ENCODE assay signal across 17 cellular contexts in genomic region chr12:24551368-24551767, GRCh38.
A peak's percentile ranks its signal among the peaks of the same experiment; 100 is the strongest.
DNase-seq lines count a peak whose midpoint lies in the region; ATAC-seq and TF ChIP-seq lines count a peak whose summit lies in the region.
"Had no signal": no experiment of that assay in that cellular context is flagged by ENCODE, and none has a peak within 500 bp of the region (broad histone marks: within the 10 kb centered on the region; RNA-seq: fewer than 3 reads in every experiment).

No MANE protein-coding gene starts in this region.

- ATAC-seq in HG02885 (IDR thresholded peaks at IDR 0.05; ENCODE audit: poor library complexity, unreplicated experiment): no peak
- ATAC-seq in activated CD4-positive, CD25-positive, alpha-beta regulatory T cell treated with anti-CD3 and anti-CD28 coated beads, Interleukin-2, amount 50 U/mL, for 24 hours: no peak
- ATAC-seq: GM12878 had no signal

- peak overlapping the region; percentile 21 for H3K4me3 Mint-ChIP-seq in type B pancreatic cell
- H3K4me3 Mint-ChIP-seq: activated naive CD8-positive, alpha-beta T cell treated with anti-CD3 and anti-CD28 coated beads for 36 hours; CD4-positive, CD25-positive, alpha-beta regulatory T cell had no signal

- H3K4me3 ChIP-seq in fibroblast of villous mesenchyme (ENCODE audit: low read depth, low read length): peak overlapping the region; percentile 20
- H3K4me3 ChIP-seq: GM12878 had no signal

- peaks cover 17% of the 10 kb centered on the region for H3K4me1 Mint-ChIP-seq in type B pancreatic cell (ENCODE audit: unreplicated experiment)
- H3K4me1 Mint-ChIP-seq: activated naive CD8-positive, alpha-beta T cell treated with anti-CD3 and anti-CD28 coated beads for 36 hours; CD4-positive, CD25-positive, alpha-beta regulatory T cell had no signal

- H3K27me3 Mint-ChIP-seq in type B pancreatic cell: peaks cover 24% of the 10 kb centered on the region
- H3K27me3 Mint-ChIP-seq: activated naive CD8-positive, alpha-beta T cell treated with anti-CD3 and anti-CD28 coated beads for 36 hours had no signal

- no peak overlapping the region for H3K27ac Mint-ChIP-seq in type B pancreatic cell
- H3K27ac Mint-ChIP-seq: activated naive CD8-positive, alpha-beta T cell treated with anti-CD3 and anti-CD28 coated beads for 36 hours; CD4-positive, CD25-positive, alpha-beta regulatory T cell had no signal

- DNase-seq in NCI-H1436 (lab: John Stamatoyannopoulos, UW): peak; percentile 44
- DNase-seq in NCI-H1436 treated with DMSO at 0.1 percent for 48 hours (lab: John Stamatoyannopoulos, UW): no peak
- peak; percentile 73 for DNase-seq in NCI-H748 treated with DMSO at 0.1 percent for 48 hours (lab: John Stamatoyannopoulos, UW)
- DNase-seq in fibroblast of villous mesenchyme (ENCODE audit: low read depth): no peak
- DNase-seq in type B pancreatic cell (ENCODE audit: extremely low spot score, unreplicated experiment): no peak
- no peak for DNase-seq in central memory CD4-positive, alpha-beta T cell
- DNase-seq: activated CD4-positive, CD25-positive, alpha-beta regulatory T cell; activated CD8-positive, alpha-beta memory T cell treated with anti-CD3 and anti-CD28 coated beads, Interleukin-2, amount 50 U/mL, for 48 hours; activated naive CD8-positive, alpha-beta T cell treated with anti-CD3 and anti-CD28 coated beads for 36 hours; CD4-positive, CD25-positive, alpha-beta regulatory T cell; kidney; NCI-H82; RPMI8226; spleen had no signal

- no peaks in the 10 kb centered on the region for H3K9me3 Mint-ChIP-seq in type B pancreatic cell
- H3K9me3 Mint-ChIP-seq: activated naive CD8-positive, alpha-beta T cell treated with anti-CD3 and anti-CD28 coated beads for 36 hours had no signal

- TF ChIP-seq CTCF in fibroblast of villous mesenchyme (IDR thresholded peaks at IDR 0.05; ENCODE audit: insufficient read depth, low read depth, low read length): no peak
- no peak for TF ChIP-seq CTCF in type B pancreatic cell (conservative IDR thresholded peaks at IDR 0.05)

- peaks cover 16% of the 10 kb centered on the region for H3K36me3 Mint-ChIP-seq in type B pancreatic cell
- H3K36me3 Mint-ChIP-seq: activated naive CD8-positive, alpha-beta T cell treated with anti-CD3 and anti-CD28 coated beads for 36 hours; CD4-positive, CD25-positive, alpha-beta regulatory T cell had no signal

Comparison
In these comparisons a context has a peak if more than half of its experiments do, and no peak if none do; other contexts are left out.
1. DNase-seq: peak in NCI-H1436 (single experiment) and NCI-H748 treated with DMSO at 0.1 percent for 48 hours (single experiment); none in NCI-H1436 treated with DMSO at 0.1 percent for 48 hours (single experiment), fibroblast of villous mesenchyme (single experiment), type B pancreatic cell (single experiment) and central memory CD4-positive, alpha-beta T cell (single experiment).